Comparison of ENCODE assay signal across 32 cellular contexts in genomic region chr12:39406257-39406656, GRCh38. TPM values are rescaled to one million over a fixed set of nuclear protein-coding genes. Genes with fewer than 3 reads are reported as not detected.
A peak's percentile ranks its signal among the peaks of the same experiment; 100 is the strongest.
DNase-seq lines count a peak whose midpoint lies in the region; ATAC-seq and TF ChIP-seq lines count a peak whose summit lies in the region.
"Had no signal": no experiment of that assay in that cellular context is flagged by ENCODE, and none has a peak within 500 bp of the region (broad histone marks: within the 10 kb centered on the region; RNA-seq: fewer than 3 reads in every experiment).

No MANE protein-coding gene starts in this region.

- H3F3A ChIP-seq in SK-N-SH (replicated peaks; ENCODE audit: insufficient read depth) (no peaks in the 10 kb centered on the region), GM23338 (replicated peaks; ENCODE audit: low read depth) (no peaks in the 10 kb centered on the region)

- no peak for TF ChIP-seq RAD21 in SK-N-SH (IDR thresholded peaks at IDR 0.05; ENCODE audit: low read length)

- no peaks in the 10 kb centered on the region for H3K9me3 ChIP-seq in SK-N-SH
- H3K9me3 ChIP-seq: body of pancreas, colonic mucosa, heart right ventricle, neutrophil, prostate gland, sigmoid colon, suprapubic skin had no signal

- CTCF ChIA-PET in SK-N-SH (lab: Yijun Ruan, JAX) = interaction anchor here (2.0 kb wide), 1 partner anchor 14 kb away, joined by 6 read pairs; no protein-coding TSS in a partner anchor

- DNase-seq in SK-N-SH (no peak), GM23338 (ENCODE audit: low spot score) (no peak), caudate nucleus (lab: John Stamatoyannopoulos, UW) (peak in 1 of 61 donors; percentile 7), medulla oblongata (ENCODE audit: extremely low spot score) (peak; percentile 63), HT-29 (ENCODE audit: low spot score) (no peak), DMS 273 (lab: John Stamatoyannopoulos, UW; ENCODE audit: unreplicated experiment) (no peak), HFFc6 (no peak)
- DNase-seq: activated CD4-positive, alpha-beta memory T cell treated with anti-CD3 and anti-CD28 coated beads for 36 hours; adrenal gland; body of pancreas; CD4-positive, alpha-beta T cell; colonic mucosa; EL; foreskin fibroblast; heart right ventricle; kidney glomerular epithelial cell; NCI-H1092; NCI-H1930; NCI-H526; SHP77 treated with DMSO at 0.1 percent for 48 hours; sigmoid colon; stimulated activated CD4-positive, alpha-beta T cell treated with anti-CD3 and anti-CD28 coated beads, Interleukin-4, amount 100 ng/mL, for 4 hours; stimulated activated naive B cell treated with anti-CD40 and anti-IgM and Interleukin-4, amounts not matched to agents 10 μg/mL and 1 μg/mL and 100 μg/mL, for 72 hours had no signal

- H3K4me2 ChIP-seq in SK-N-SH (no peak overlapping the region), GM23338 (peak overlapping the region; percentile 46; the same call in 1 of the 2 replicates)

- H3K9me2 ChIP-seq in SK-N-SH (no peaks in the 10 kb centered on the region), GM23338 (ENCODE audit: insufficient read depth) (no peaks in the 10 kb centered on the region)

- peaks cover 44% of the 10 kb centered on the region for H3K4me1 Mint-ChIP-seq in GM23338
- no peaks in the 10 kb centered on the region for H3K4me1 Mint-ChIP-seq in HFFc6 (ENCODE audit: low read depth)
- H3K4me1 Mint-ChIP-seq: memory B cell; stimulated activated naive B cell treated with anti-CD40 and anti-IgM and Interleukin-4, amounts not matched to agents 10 μg/mL and 1 μg/mL and 100 μg/mL, for 72 hours had no signal

- H3K9me3 Mint-ChIP-seq in GM23338 (no peaks in the 10 kb centered on the region), HFFc6 (peaks cover 9% of the 10 kb centered on the region)
- H3K9me3 Mint-ChIP-seq: activated CD4-positive, alpha-beta memory T cell treated with anti-CD3 and anti-CD28 coated beads for 36 hours; CD4-positive, alpha-beta T cell; stimulated activated naive B cell treated with anti-CD40 and anti-IgM and Interleukin-4, amounts not matched to agents 10 μg/mL and 1 μg/mL and 100 μg/mL, for 72 hours had no signal

- no peaks in the 10 kb centered on the region for H3K27me3 ChIP-seq in SK-N-SH (ENCODE audit: insufficient read depth)
- peaks cover 14% of the 10 kb centered on the region for H3K27me3 ChIP-seq in GM23338 (ENCODE audit: insufficient read depth)
- H3K27me3 ChIP-seq: adrenal gland, body of pancreas, colonic mucosa, heart right ventricle, neutrophil, sigmoid colon, suprapubic skin had no signal

- no peak overlapping the region for H2AFZ ChIP-seq in SK-N-SH (ENCODE audit: low read depth)
- H2AFZ ChIP-seq in GM23338 = no peak overlapping the region

- no peak for TF ChIP-seq CTCF in SK-N-SH (IDR thresholded peaks at IDR 0.05)
- TF ChIP-seq CTCF in GM23338 (conservative IDR thresholded peaks at IDR 0.05; ENCODE audit: low read depth in 2 of 2) = no peak
- no peak for TF ChIP-seq CTCF in HFFc6 (IDR thresholded peaks at IDR 0.05)

- H3K27me3 Mint-ChIP-seq in GM23338 (ENCODE audit: insufficient read depth, low read depth, poor library complexity) (peaks cover 2% of the 10 kb centered on the region), HFFc6 (ENCODE audit: insufficient read depth) (no peaks in the 10 kb centered on the region)
- H3K27me3 Mint-ChIP-seq: activated CD4-positive, alpha-beta memory T cell treated with anti-CD3 and anti-CD28 coated beads for 36 hours; CD4-positive, alpha-beta T cell; IgD-negative memory B cell; memory B cell; stimulated activated naive B cell treated with anti-CD40 and anti-IgM and Interleukin-4, amounts not matched to agents 10 μg/mL and 1 μg/mL and 100 μg/mL, for 72 hours had no signal

- H3K4me1 ChIP-seq in SK-N-SH (ENCODE audit: control insufficient read depth in 1 of 2, insufficient read depth in 2 of 2, low read depth in 1 of 2, low read length in 1 of 2) (peaks cover 0 to 6% of the 10 kb centered on the region in 2 experiments; a peak in 2 of 4 replicates), GM23338 (ENCODE audit: insufficient read depth) (peaks cover 26% of the 10 kb centered on the region)
- H3K4me1 ChIP-seq: colonic mucosa, prostate gland, sigmoid colon had no signal

- H3K4me3 ChIP-seq in SK-N-SH (ENCODE audit: low read depth in 2 of 2, low read length in 1 of 2) (no peak overlapping the region), GM23338 (no peak overlapping the region)
- H3K4me3 ChIP-seq: adrenal gland, body of pancreas, colonic mucosa, heart right ventricle, prostate gland, sigmoid colon, suprapubic skin had no signal

- no peak overlapping the region for H3K27ac Mint-ChIP-seq in GM23338
- no peak overlapping the region for H3K27ac Mint-ChIP-seq in HFFc6
- H3K27ac Mint-ChIP-seq: activated CD4-positive, alpha-beta memory T cell treated with anti-CD3 and anti-CD28 coated beads for 36 hours; CD4-positive, alpha-beta T cell; IgD-negative memory B cell; memory B cell; stimulated activated naive B cell treated with anti-CD40 and anti-IgM and Interleukin-4, amounts not matched to agents 10 μg/mL and 1 μg/mL and 100 μg/mL, for 72 hours had no signal

- H3K36me3 ChIP-seq in SK-N-SH (replicated peaks in 1 of 2; ENCODE audit: control insufficient read depth in 1 of 2, insufficient read depth in 2 of 2, low read length in 1 of 2) (no peaks in the 10 kb centered on the region), GM23338 (ENCODE audit: insufficient read depth) (no peaks in the 10 kb centered on the region)
- H3K36me3 ChIP-seq: adrenal gland, colonic mucosa, neutrophil, prostate gland, sigmoid colon, suprapubic skin had no signal

- no peak for TF ChIP-seq EP300 in SK-N-SH (IDR thresholded peaks at IDR 0.05; ENCODE audit: borderline replicate concordance in 1 of 2, low read depth in 1 of 2, low read length in 1 of 2)

- H3K79me2 ChIP-seq in SK-N-SH (ENCODE audit: insufficient read depth) (no peaks in the 10 kb centered on the region), GM23338 (replicated peaks; ENCODE audit: insufficient read depth) (peaks cover 31% of the 10 kb centered on the region)

- POLR2A ChIA-PET in SK-N-SH (lab: Yijun Ruan, JAX) = no interaction called here

- H3K36me3 Mint-ChIP-seq in GM23338 (ENCODE audit: low read depth) (no peaks in the 10 kb centered on the region), HFFc6 (ENCODE audit: low read depth) (no peaks in the 10 kb centered on the region)
- H3K36me3 Mint-ChIP-seq: activated CD4-positive, alpha-beta memory T cell treated with anti-CD3 and anti-CD28 coated beads for 36 hours; IgD-negative memory B cell; stimulated activated naive B cell treated with anti-CD40 and anti-IgM and Interleukin-4, amounts not matched to agents 10 μg/mL and 1 μg/mL and 100 μg/mL, for 72 hours had no signal

- H3K9ac ChIP-seq in SK-N-SH = no peak overlapping the region

- H4K20me1 ChIP-seq in SK-N-SH (ENCODE audit: insufficient read depth) = no peaks in the 10 kb centered on the region
- H4K20me1 ChIP-seq in GM23338 (replicated peaks; ENCODE audit: insufficient read depth) = peaks cover 8% of the 10 kb centered on the region; the same call in 1 of the 2 replicates

- no peak for ATAC-seq in SK-N-SH treated with all-trans-retinoic acid at 6 μM for 48 hours
- ATAC-seq in GM23338 = no peak
- ATAC-seq: body of pancreas; esophagus mucosa; heart right ventricle; Panc1; stimulated activated naive B cell treated with anti-CD40 and anti-IgM and Interleukin-4, amounts not matched to agents 10 μg/mL and 1 μg/mL and 100 μg/mL, for 72 hours had no signal

- H3K4me3 Mint-ChIP-seq in GM23338 (no peak overlapping the region), HFFc6 (no peak overlapping the region)
- H3K4me3 Mint-ChIP-seq: activated CD4-positive, alpha-beta memory T cell treated with anti-CD3 and anti-CD28 coated beads for 36 hours; CD4-positive, alpha-beta T cell; IgD-negative memory B cell; memory B cell; stimulated activated naive B cell treated with anti-CD40 and anti-IgM and Interleukin-4, amounts not matched to agents 10 μg/mL and 1 μg/mL and 100 μg/mL, for 72 hours had no signal

- peak overlapping the region in 1 of 2 experiments; percentile 56; a peak in 2 of 4 replicates for H3K27ac ChIP-seq in SK-N-SH (ENCODE audit: low read depth in 2 of 2, low read length in 1 of 2)
- H3K27ac ChIP-seq in GM23338 (ENCODE audit: low read depth) = no peak overlapping the region
- H3K27ac ChIP-seq in caudate nucleus (ENCODE audit: low read depth, low read length) = peak overlapping the region; percentile 22
- H3K27ac ChIP-seq: 22Rv1, adrenal gland, body of pancreas, colonic mucosa, neutrophil, prostate gland, sigmoid colon, suprapubic skin had no signal

TF ChIP-seq in SK-N-SH treated with all-trans-retinoic acid at 6 μM for 48 hours, 23 proteins besides CTCF, POLR2A, EP300 and RAD21:
- TF ChIP-seq TCF4 (CRISPR knock-in tag; IDR thresholded peaks at IDR 0.05; ENCODE audit: borderline replicate concordance) = no peak
- TF ChIP-seq ZFP30 (CRISPR knock-in tag; IDR thresholded peaks at IDR 0.05) = peak; percentile 76

TF ChIP-seq in SK-N-SH, 30 proteins besides CTCF, POLR2A, EP300 and RAD21 (continues in another document):
- no peak for TF ChIP-seq CHD2 (IDR thresholded peaks at IDR 0.05; ENCODE audit: low read length, partially characterized antibody)
- TF ChIP-seq NFIC (IDR thresholded peaks at IDR 0.05; ENCODE audit: borderline replicate concordance) = no peak
- no peak for TF ChIP-seq FOXJ3 (CRISPR knock-in tag; IDR thresholded peaks at IDR 0.05)

TF ChIP-seq in GM23338, 12 proteins besides CTCF, POLR2A, EP300 and RAD21 (continues in another document):
- no peak for TF ChIP-seq ZNF331 (CRISPR knock-in tag; IDR thresholded peaks at IDR 0.05; ENCODE audit: low read depth)
- no peak for TF ChIP-seq NANOG (IDR thresholded peaks at IDR 0.05; ENCODE audit: borderline replicate concordance)
- no peak for TF ChIP-seq JUNB (IDR thresholded peaks at IDR 0.05; ENCODE audit: unreplicated experiment)
- no peak for TF ChIP-seq POLR2AphosphoS5 (IDR thresholded peaks at IDR 0.05; ENCODE audit: low read depth)
- no peak for TF ChIP-seq EZH2phosphoT487 (IDR thresholded peaks at IDR 0.05; ENCODE audit: unreplicated experiment)
- TF ChIP-seq ZNF114 (CRISPR knock-in tag; IDR thresholded peaks at IDR 0.05) = no peak
- TF ChIP-seq CREB1 (CRISPR knock-in tag; IDR thresholded peaks at IDR 0.05; ENCODE audit: low read depth) = no peak
- no peak for TF ChIP-seq EZH2 (IDR thresholded peaks at IDR 0.05; ENCODE audit: low read depth, unreplicated experiment)

RNA-seq across cellular contexts. Expression of gene KIF21A, which starts 36.7 kb away (rescaled TPM):
- polyA plus RNA-seq in SK-N-SH (2012; rRNA removed) (3.6 and 7.2 TPM in 2 replicates), GM23338 (2016; fragmentation: Nextera tagmentation; extraction: Ambion mirVana) (25.6 and 32.0 TPM in 2 replicates)
- 8.8 and 11.7 TPM in 2 replicates for polyA plus RNA-seq in SK-N-SH (2012; cell fraction: cytosol; rRNA removed)
- 5.3 and 9.8 TPM in 2 replicates for polyA plus RNA-seq in SK-N-SH (2012; cell fraction: nucleus; rRNA removed)
- 28.8 and 29.6 TPM in 2 replicates for total RNA-seq in GM23338 (2014; rRNA removed; shearing (Covaris generic))
- 13.4 and 18.2 TPM in 2 replicates for total RNA-seq in HT-29 (2014; rRNA removed; shearing (Covaris generic))
- 1 to 10 TPM in 2 of 6 experiments, under 1 TPM in 4; 0.55 to 2.7 (median 0.83) TPM for total RNA-seq in HFFc6 (2021; fragmentation: NEBNext Ultra II Directional; extraction: Animal tissue kit (Norgen Biotek cat#: 25700))
